22 cellular contexts compared by ENCODE assay signal in the genomic region with DNA sequence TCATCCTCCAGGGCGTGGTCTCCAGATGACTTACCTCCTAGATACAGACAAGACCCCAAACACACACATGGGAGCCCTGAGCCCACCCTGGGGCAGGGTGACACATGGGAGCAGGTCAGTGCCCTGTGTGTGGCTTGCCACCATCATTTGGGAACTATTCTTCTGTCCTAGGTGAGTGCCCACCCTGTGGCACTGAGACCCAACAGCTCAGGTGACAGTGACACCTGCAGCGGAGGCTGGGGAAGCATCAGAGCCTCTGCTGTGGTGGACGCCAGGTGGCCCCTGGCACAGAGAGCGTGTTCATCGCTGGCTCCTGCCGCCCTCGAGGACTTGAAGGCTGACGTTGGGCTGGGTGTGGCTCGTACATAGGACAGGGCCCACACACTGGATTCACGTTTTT.
"Had no signal": no experiment of that assay in that cellular context is flagged by ENCODE, and none has a peak within 500 bp of the region (broad histone marks: within the 10 kb centered on the region; RNA-seq: fewer than 3 reads in every experiment).

No MANE protein-coding gene starts in this region.

- H3K4me1 Mint-ChIP-seq: activated B cell treated with CpG ODN at 0.5 μM for 24 hours; activated CD4-positive, alpha-beta T cell treated with anti-CD3 and anti-CD28 coated beads for 36 hours; nephron had no signal

- H3K27ac ChIP-seq: colonic mucosa, esophagus squamous epithelium, gastrocnemius medialis, spleen, stomach, suprapubic skin, tibial nerve had no signal

- H3K27me3 ChIP-seq: colonic mucosa, dorsolateral prefrontal cortex, esophagus squamous epithelium, gastrocnemius medialis, spleen, stomach, suprapubic skin, tibial nerve had no signal

- DNase-seq: activated B cell treated with CpG ODN at 0.5 μM for 24 hours; activated CD4-positive, alpha-beta T cell treated with anti-CD3 and anti-CD28 coated beads for 36 hours; activated CD4-positive, alpha-beta T cell treated with anti-CD3 and anti-CD28 coated beads, Interleukin-2, amount 50 U/mL, for 48 hours; activated naive CD4-positive, alpha-beta T cell; activated naive CD8-positive, alpha-beta T cell treated with anti-CD3 and anti-CD28 coated beads, Interleukin-2, amount 10 ng/mL, durations not matched to agents 7 days and 5 days; amniotic stem cell; colonic mucosa; dorsolateral prefrontal cortex; effector memory CD8-positive, alpha-beta T cell; esophagus squamous epithelium; gastrocnemius medialis; hippocampal formation; nucleus accumbens; spleen; stimulated activated CD4-positive, alpha-beta T cell treated with anti-CD3 and anti-CD28 coated beads, Interleukin-4, amount 100 ng/mL, for 1 hour; stomach; T1000 had no signal

- H3K9me3 Mint-ChIP-seq: activated B cell treated with CpG ODN at 0.5 μM for 24 hours; activated naive CD8-positive, alpha-beta T cell treated with anti-CD3 and anti-CD28 coated beads, Interleukin-2, amount 10 ng/mL, durations not matched to agents 7 days and 5 days; activated T-helper 1 cell treated with anti-CD3 and anti-CD28 coated beads, Interleukin-12 subunit alpha, Interleukin-12 subunit beta, Interleukin-2, Interleukin-4 antibody, amounts not matched to agents 30 ng/mL and 10 ng/mL and 1 ng/mL, durations not matched to agents 14 hours and 24 hours and 36 hours; effector memory CD8-positive, alpha-beta T cell; nephron; T-helper 1 cell treated with Interleukin-12 subunit alpha and Interleukin-12 subunit beta and Interleukin-4 antibody, amounts not matched to agents 30 μg/mL and 1 μg/mL, for 36 hours had no signal

- H3K4me1 ChIP-seq: colonic mucosa, spleen, stomach, suprapubic skin had no signal

- ATAC-seq: activated CD4-positive, alpha-beta T cell treated with anti-CD3 and anti-CD28 coated beads for 36 hours; effector memory CD8-positive, alpha-beta T cell; gastrocnemius medialis had no signal

- H3K9me3 ChIP-seq: colonic mucosa, esophagus squamous epithelium, gastrocnemius medialis, spleen, stomach, suprapubic skin, tibial nerve had no signal

- H3K27me3 Mint-ChIP-seq: activated B cell treated with CpG ODN at 0.5 μM for 24 hours; activated CD4-positive, alpha-beta T cell treated with anti-CD3 and anti-CD28 coated beads for 36 hours; activated naive CD8-positive, alpha-beta T cell treated with anti-CD3 and anti-CD28 coated beads, Interleukin-2, amount 10 ng/mL, durations not matched to agents 7 days and 5 days; effector memory CD8-positive, alpha-beta T cell had no signal

- H3K4me3 ChIP-seq: colonic mucosa, dorsolateral prefrontal cortex, esophagus squamous epithelium, gastrocnemius medialis, spleen, stomach, suprapubic skin, tibial nerve had no signal

- H3K27ac Mint-ChIP-seq: activated B cell treated with CpG ODN at 0.5 μM for 24 hours; activated CD4-positive, alpha-beta T cell treated with anti-CD3 and anti-CD28 coated beads for 36 hours; activated naive CD8-positive, alpha-beta T cell treated with anti-CD3 and anti-CD28 coated beads, Interleukin-2, amount 10 ng/mL, durations not matched to agents 7 days and 5 days; activated T-helper 1 cell treated with anti-CD3 and anti-CD28 coated beads, Interleukin-12 subunit alpha, Interleukin-12 subunit beta, Interleukin-2, Interleukin-4 antibody, amounts not matched to agents 30 ng/mL and 10 ng/mL and 1 ng/mL, durations not matched to agents 14 hours and 24 hours and 36 hours; effector memory CD8-positive, alpha-beta T cell; nephron; T-helper 1 cell treated with Interleukin-12 subunit alpha and Interleukin-12 subunit beta and Interleukin-4 antibody, amounts not matched to agents 30 μg/mL and 1 μg/mL, for 36 hours had no signal

- H3K4me3 Mint-ChIP-seq: activated B cell treated with CpG ODN at 0.5 μM for 24 hours; activated CD4-positive, alpha-beta T cell treated with anti-CD3 and anti-CD28 coated beads for 36 hours; activated naive CD8-positive, alpha-beta T cell treated with anti-CD3 and anti-CD28 coated beads, Interleukin-2, amount 10 ng/mL, durations not matched to agents 7 days and 5 days; activated T-helper 1 cell treated with anti-CD3 and anti-CD28 coated beads, Interleukin-12 subunit alpha, Interleukin-12 subunit beta, Interleukin-2, Interleukin-4 antibody, amounts not matched to agents 30 ng/mL and 10 ng/mL and 1 ng/mL, durations not matched to agents 14 hours and 24 hours and 36 hours; effector memory CD8-positive, alpha-beta T cell; nephron; T-helper 1 cell treated with Interleukin-12 subunit alpha and Interleukin-12 subunit beta and Interleukin-4 antibody, amounts not matched to agents 30 μg/mL and 1 μg/mL, for 36 hours had no signal
